11 cellular contexts compared by ENCODE assay signal in genomic region chr17:61402073-61402541, GRCh38. TPM values are rescaled to one million over a fixed set of nuclear protein-coding genes. Genes with fewer than 3 reads are reported as not detected.
DNase-seq lines count a peak whose midpoint lies in the region; ATAC-seq and TF ChIP-seq lines count a peak whose summit lies in the region.
"Had no signal": no experiment of that assay in that cellular context is flagged by ENCODE, and none has a peak within 500 bp of the region (broad histone marks: within the 10 kb centered on the region; RNA-seq: fewer than 3 reads in every experiment).

No MANE protein-coding gene starts in this region.

- H3K9me3 ChIP-seq in CD4-positive, CD25-positive, alpha-beta regulatory T cell (ENCODE audit: control insufficient read depth in 2 of 2, low read length in 2 of 2): no peaks in the 10 kb centered on the region
- H3K9me3 ChIP-seq in psoas muscle: no peaks in the 10 kb centered on the region

- ATAC-seq in CD4-positive, CD25-positive, alpha-beta regulatory T cell (ENCODE audit: low read depth in 2 of 2): no peak
- ATAC-seq in WTC11 (no peak), psoas muscle (no peak), GM21717 (IDR thresholded peaks at IDR 0.05; ENCODE audit: unreplicated experiment) (no peak)

- H3K4me1 ChIP-seq in CD4-positive, CD25-positive, alpha-beta regulatory T cell (ENCODE audit: control insufficient read depth, insufficient read depth, low read length, poor library complexity, severe bottlenecking): peaks cover 70% of the 10 kb centered on the region
- peaks cover 29% of the 10 kb centered on the region for H3K4me1 ChIP-seq in psoas muscle

- H3K4me3 Mint-ChIP-seq in CD4-positive, CD25-positive, alpha-beta regulatory T cell: peak overlapping the region; percentile 44 to 83 (median 73)
- peak overlapping the region; percentile 32 for H3K4me3 Mint-ChIP-seq in WTC11

- peaks cover 61% of the 10 kb centered on the region for H3K27me3 Mint-ChIP-seq in CD4-positive, CD25-positive, alpha-beta regulatory T cell
- H3K27me3 Mint-ChIP-seq in WTC11 (ENCODE audit: low read depth): peaks cover 97% of the 10 kb centered on the region

- H3K27ac ChIP-seq in CD4-positive, CD25-positive, alpha-beta regulatory T cell (ENCODE audit: insufficient read depth, low read length, poor library complexity, severe bottlenecking): no peak overlapping the region
- H3K27ac ChIP-seq in psoas muscle: peak overlapping the region; percentile 27

- no peak for TF ChIP-seq POLR2A in lower leg skin (IDR thresholded peaks at IDR 0.05)

- peaks cover 5 to 53% (median 24%) of the 10 kb centered on the region in 4 donors for H3K4me1 Mint-ChIP-seq in CD4-positive, CD25-positive, alpha-beta regulatory T cell
- peaks cover 38% of the 10 kb centered on the region for H3K4me1 Mint-ChIP-seq in WTC11

- peaks cover 0 to 6% (median 0%) of the 10 kb centered on the region in 7 donors for H3K9me3 Mint-ChIP-seq in CD4-positive, CD25-positive, alpha-beta regulatory T cell
- H3K9me3 Mint-ChIP-seq in WTC11: no peaks in the 10 kb centered on the region

- POLR2A ChIA-PET in WTC11 (lab: Charles Lee): interaction anchor here (0.5 kb wide), 1 partner anchor 150 kb away, joined by 3 read pairs; no protein-coding TSS in a partner anchor

- DNase-seq in CD4-positive, CD25-positive, alpha-beta regulatory T cell: no peak
- DNase-seq in WTC11 (ENCODE audit: low spot score): no peak
- no peak for DNase-seq in fibroblast of the aortic adventitia (ENCODE audit: low read depth)
- DNase-seq in psoas muscle: no peak
- DNase-seq in NCI-H345 (lab: John Stamatoyannopoulos, UW): no peak
- DNase-seq in lower leg skin (ENCODE audit: low spot score in 2 of 2): no peak
- DNase-seq in COLO668 (lab: John Stamatoyannopoulos, UW; ENCODE audit: unreplicated experiment): no peak
- DNase-seq: activated gamma-delta T cell, DMS 273 treated with DMSO at 0.1 percent for 48 hours, NCI-H524 had no signal

- H3K27me3 ChIP-seq in CD4-positive, CD25-positive, alpha-beta regulatory T cell (ENCODE audit: control insufficient read depth, insufficient read depth, low read length): peaks cover 17% of the 10 kb centered on the region
- peaks cover 2 to 86% (median 59%) of the 10 kb centered on the region in 3 donors for H3K27me3 ChIP-seq in psoas muscle (ENCODE audit: insufficient read depth in 3 of 3, low read length in 2 of 3)

- H3K27ac Mint-ChIP-seq in CD4-positive, CD25-positive, alpha-beta regulatory T cell: no peak overlapping the region
- no peak overlapping the region for H3K27ac Mint-ChIP-seq in WTC11

- intact Hi-C loops in psoas muscle (cut with DNase I): loop anchor here in 1 of 2 donors (5.0 kb wide), 1 partner anchor 400 kb away; no protein-coding TSS in a partner anchor
- intact Hi-C loops in lower leg skin (cut with DNase I; ENCODE audit: low total_unique reads): no loop called here

- TF ChIP-seq CTCF in WTC11 (IDR thresholded peaks at IDR 0.05) (no peak), fibroblast of the aortic adventitia (IDR thresholded peaks at IDR 0.05; ENCODE audit: insufficient read depth, low read length) (no peak), psoas muscle (IDR thresholded peaks at IDR 0.05) (no peak), lower leg skin (IDR thresholded peaks at IDR 0.05) (no peak)

- CTCF ChIA-PET in WTC11 (lab: Charles Lee): interaction anchor here (1.0 to 4.2 kb wide), 3 partner anchors 9 to 430 kb away, joined by 3 to 37 read pairs (median 8); no protein-coding TSS in a partner anchor

- no peaks in the 10 kb centered on the region for H3K36me3 ChIP-seq in CD4-positive, CD25-positive, alpha-beta regulatory T cell (ENCODE audit: control insufficient read depth, insufficient read depth, low read length)
- no peaks in the 10 kb centered on the region for H3K36me3 ChIP-seq in psoas muscle (ENCODE audit: insufficient read depth in 1 of 2, low read depth in 1 of 2)

- no peak overlapping the region for H3K4me3 ChIP-seq in CD4-positive, CD25-positive, alpha-beta regulatory T cell (ENCODE audit: low read depth, low read length)
- peak overlapping the region; percentile 82 for H3K4me3 ChIP-seq in fibroblast of the aortic adventitia (ENCODE audit: low read depth, low read length)
- peak overlapping the region; percentile 77 for H3K4me3 ChIP-seq in psoas muscle
- H3K4me3 ChIP-seq in lower leg skin (ENCODE audit: low read depth, poor library complexity, severe bottlenecking): no peak overlapping the region

- H3K36me3 Mint-ChIP-seq in CD4-positive, CD25-positive, alpha-beta regulatory T cell: no peaks in the 10 kb centered on the region
- H3K36me3 Mint-ChIP-seq in WTC11: no peaks in the 10 kb centered on the region

- 66 to 79% (median 77%) methylated on average over 11 of the region's 11 CpGs for WGBS in psoas muscle, 3 donors
- 31 to 50% methylated on average over 6 to 10 of the region's 11 CpGs for WGBS in lower leg skin, 2 donors

TF ChIP-seq in WTC11, 78 proteins besides CTCF, POLR2A, EP300 and RAD21:
- TF ChIP-seq ELF4 (CRISPR knock-in tag; IDR thresholded peaks at IDR 0.05; ENCODE audit: low read depth) (no peak), USF1 (CRISPR knock-in tag; IDR thresholded peaks at IDR 0.05) (no peak), TP53 (CRISPR knock-in tag; IDR thresholded peaks at IDR 0.05) (no peak), ZNF281 (CRISPR knock-in tag; IDR thresholded peaks at IDR 0.05) (no peak), NR1H2 (CRISPR knock-in tag; IDR thresholded peaks at IDR 0.05) (no peak), GTF2I (CRISPR knock-in tag; conservative IDR thresholded peaks at IDR 0.05) (no peak), TEAD1 (CRISPR knock-in tag; IDR thresholded peaks at IDR 0.05) (no peak)

RNA-seq across cellular contexts. Expression of gene TBX2, which starts 2.5 kb away (rescaled TPM):
- total RNA-seq in CD4-positive, CD25-positive, alpha-beta regulatory T cell: not detected
- not detected for polyA plus RNA-seq in CD4-positive, CD25-positive, alpha-beta regulatory T cell
- 0.09 to 0.41 TPM (median 0.21 TPM) in 3 replicates for total RNA-seq in WTC11 (2021)
- 4.1 and 20.8 TPM in 2 replicates for total RNA-seq in fibroblast of the aortic adventitia (ENCODE audit: low replicate concordance)
- total RNA-seq in psoas muscle: 1 to 10 TPM; 6.3 to 8.7 (median 8.7) TPM
- polyA plus RNA-seq in psoas muscle: 1 to 10 TPM; 3.5 to 5.2 (median 5.1) TPM
- total RNA-seq in lower leg skin: 1 to 10 TPM in 3 of 4 donors, under 1 TPM in 1; 0.25 to 9.1 (median 5.7) TPM

RNA-seq across cellular contexts. Expression of gene TBX4, which starts 50.1 kb away (rescaled TPM):
- total RNA-seq in CD4-positive, CD25-positive, alpha-beta regulatory T cell: not detected
- polyA plus RNA-seq in CD4-positive, CD25-positive, alpha-beta regulatory T cell: not detected
- total RNA-seq in WTC11 (2021): not detected in 3 replicates
- total RNA-seq in fibroblast of the aortic adventitia (ENCODE audit: low replicate concordance): 0.16 TPM in 1 of 2 replicates, not detected in the other
- under 1 TPM in 1 of 4 donors, not detected in 3; 0.22 TPM for total RNA-seq in psoas muscle
- polyA plus RNA-seq in psoas muscle: not detected
- under 1 TPM in 1 of 4 donors, not detected in 3; 0.53 TPM for total RNA-seq in lower leg skin

Comparison
In these comparisons a context has a peak if more than half of its experiments do, and no peak if none do; other contexts are left out.
1. H3K4me3 ChIP-seq: peak in fibroblast of the aortic adventitia (single experiment) and psoas muscle (single experiment); none in CD4-positive, CD25-positive, alpha-beta regulatory T cell (single experiment) and lower leg skin (single experiment).